7 cellular contexts compared by ENCODE assay signal in genomic region chr12:46693518-46693917, GRCh38.
"Had no signal": no experiment of that assay in that cellular context is flagged by ENCODE, and none has a peak within 500 bp of the region (broad histone marks: within the 10 kb centered on the region; RNA-seq: fewer than 3 reads in every experiment).

No MANE protein-coding gene starts in this region.

- ATAC-seq: GM23338, HepG2 had no signal

- H2AFZ ChIP-seq: GM23338 had no signal

- H3K4me2 ChIP-seq: GM23338, KMS-11 had no signal

- H3K9ac ChIP-seq: KMS-11 had no signal

- H3K4me3 ChIP-seq: GM23338 had no signal

- DNase-seq: H9, HCEC 1CT, KBM-7 had no signal

- H3K27ac ChIP-seq: HL-60, KMS-11 had no signal
